In genomic region chr11:370087-370941, GRCh38 we compare ENCODE assay signal across 8 cellular contexts. TPM values are rescaled to one million over a fixed set of nuclear protein-coding genes. Genes with fewer than 3 reads are reported as not detected.
DNase-seq lines count a peak whose midpoint lies in the region; ATAC-seq, FAIRE-seq and TF ChIP-seq lines count a peak whose summit lies in the region.
"Had no signal": no experiment of that assay in that cellular context is flagged by ENCODE, and none has a peak within 500 bp of the region (broad histone marks: within the 10 kb centered on the region; RNA-seq: fewer than 3 reads in every experiment).

No MANE protein-coding gene starts in this region.

- no peak for TF ChIP-seq RAD21 in H1 (IDR thresholded peaks at IDR 0.05 in 1 of 2, conservative IDR thresholded peaks at IDR 0.05 in 1 of 2; ENCODE audit: low read depth in 2 of 2, low read length in 2 of 2)
- no peak for TF ChIP-seq RAD21 in neural cell (conservative IDR thresholded peaks at IDR 0.05)

- H3K4me2 ChIP-seq in DND-41 (ENCODE audit: insufficient read depth, low read length): no peak overlapping the region
- peak overlapping the region; percentile 79 to 85 for H3K4me2 ChIP-seq in H1 (ENCODE audit: insufficient read depth in 1 of 2, low read depth in 2 of 2, low read length in 2 of 2)
- H3K4me2 ChIP-seq in neural cell (ENCODE audit: low read length): peak overlapping the region; percentile 99

- no peak overlapping the region for H3K18ac ChIP-seq in H1 (ENCODE audit: extremely low read depth, low read length)

- ATAC-seq in DND-41 (ENCODE audit: insufficient read depth, low read depth): 0 out of 3 replicates have a peak, but pooled peaks have one; percentile 23
- no peak for ATAC-seq in GM19023 (IDR thresholded peaks at IDR 0.05; ENCODE audit: unreplicated experiment)

- H3K9ac ChIP-seq in DND-41 (ENCODE audit: low read depth, low read length): no peak overlapping the region
- peak overlapping the region; percentile 35 to 65 (median 60) for H3K9ac ChIP-seq in H1 (replicated peaks in 1 of 4; ENCODE audit: extremely low read depth in 1 of 4, low read depth in 3 of 4, low read length in 3 of 4)
- peak overlapping the region; percentile 95 for H3K9ac ChIP-seq in neural cell (ENCODE audit: low read length)

- no peak for TF ChIP-seq EP300 in H1 (IDR thresholded peaks at IDR 0.05; ENCODE audit: borderline replicate concordance in 1 of 2, low read depth in 2 of 2, low read length in 2 of 2)
- no peak for TF ChIP-seq EP300 in neural cell (conservative IDR thresholded peaks at IDR 0.05; ENCODE audit: poor library complexity, severe bottlenecking)

- H4K8ac ChIP-seq in H1 (ENCODE audit: extremely low read depth, insufficient read depth, low read length): peak overlapping the region; percentile 83

- no peaks in the 10 kb centered on the region for H3K9me2 ChIP-seq in neural cell (ENCODE audit: insufficient read depth, low read length)

- H3K4me3 ChIP-seq in DND-41 (ENCODE audit: low read depth in 1 of 2, low read length in 2 of 2) (no peak overlapping the region), MG63 (peak overlapping the region; percentile 53), H1 (ENCODE audit: extremely low read depth in 1 of 4, insufficient read depth in 2 of 4, low read depth in 3 of 4, low read length in 4 of 4) (peak overlapping the region; percentile 70 to 78 (median 74)), neural cell (ENCODE audit: low read length) (peak overlapping the region; percentile 90)
- H3K4me3 ChIP-seq: GM12878 had no signal

- TF ChIP-seq CTCF in DND-41 (IDR thresholded peaks at IDR 0.05; ENCODE audit: borderline replicate concordance, extremely low read depth, low read length, poor library complexity, severe bottlenecking) (no peak), H1 (IDR thresholded peaks at IDR 0.05; ENCODE audit: control extremely low read depth in 1 of 3, insufficient read depth in 1 of 3, low read depth in 1 of 3, low read length in 3 of 3) (peak in 1 of 3 experiments; percentile 6; a peak in 1 of 4 replicates), neural cell (IDR thresholded peaks at IDR 0.05; ENCODE audit: poor library complexity, severe bottlenecking) (no peak)

- H3K9me3 ChIP-seq in DND-41 (ENCODE audit: insufficient read depth, low read length, severe bottlenecking): no peaks in the 10 kb centered on the region
- H3K9me3 ChIP-seq in MG63: no peaks in the 10 kb centered on the region
- H3K9me3 ChIP-seq in H1 (ENCODE audit: insufficient read depth in 2 of 2, low read depth in 1 of 2, low read length in 1 of 2): no peaks in the 10 kb centered on the region
- H3K9me3 ChIP-seq in neural cell (ENCODE audit: low read length): no peaks in the 10 kb centered on the region

- no peaks in the 10 kb centered on the region for H3F3A ChIP-seq in neural cell (ENCODE audit: insufficient read depth, low read length, poor library complexity, severe bottlenecking)

- H3K27ac ChIP-seq in DND-41 (ENCODE audit: low read length) (no peak overlapping the region), H1 (ENCODE audit: low read depth, low read length) (peak overlapping the region; percentile 45), neural cell (ENCODE audit: low read length) (peak overlapping the region; percentile 87)

- H3K79me2 ChIP-seq in DND-41 (ENCODE audit: insufficient read depth, low read length) (no peaks in the 10 kb centered on the region), H1 (ENCODE audit: control insufficient read depth in 1 of 2, insufficient read depth in 2 of 2, low read length in 2 of 2) (peaks cover 0 to 15% of the 10 kb centered on the region in 2 experiments; a peak in 1 of 4 replicates), neural cell (replicated peaks; ENCODE audit: insufficient read depth, low read length) (peaks cover 16% of the 10 kb centered on the region)

- no peak overlapping the region for H2BK20ac ChIP-seq in H1 (ENCODE audit: low read length)

- no peaks in the 10 kb centered on the region for H3K36me3 ChIP-seq in DND-41 (ENCODE audit: insufficient read depth, low read length)
- peaks cover 15% of the 10 kb centered on the region for H3K36me3 ChIP-seq in MG63
- H3K36me3 ChIP-seq in H1 (ENCODE audit: control insufficient read depth in 2 of 4, insufficient read depth in 4 of 4, low read length in 3 of 4): peaks cover 11 to 22% (median 15%) of the 10 kb centered on the region in 4 experiments; a peak in 7 of 8 replicates
- H3K36me3 ChIP-seq in neural cell (ENCODE audit: insufficient read depth, low read length): peaks cover 1% of the 10 kb centered on the region

- CTCF ChIA-PET in H1 (lab: Charles Lee; ENCODE audit: partially characterized antibody): interaction anchor here (0.6 to 13.4 kb wide), 10 partner anchors 15 to 152 kb away, joined by 3 to 212 read pairs (median 4); partner anchors contain the start of genes ANO9 and PTDSS2

- POLR2A ChIA-PET in H1 (lab: Charles Lee; ENCODE audit: partially characterized antibody): interaction anchor here (0.6 to 3.4 kb wide), 14 partner anchors 9 to 198 kb away, joined by 3 to 19 read pairs (median 6); partner anchors contain the start of gene PTDSS2

- DNase-seq in DND-41 (no peak), MG63 (no peak), H1 (ENCODE audit: low read depth in 1 of 2, low spot score in 2 of 2) (peak in 1 of 2 experiments; percentile 80), A172 (ENCODE audit: low spot score) (no peak), GM19240 (ENCODE audit: insufficient read length, low spot score) (no peak)

- no peak overlapping the region for H2AK5ac ChIP-seq in H1 (ENCODE audit: low read depth, low read length)

- H3K4me1 ChIP-seq in DND-41 (ENCODE audit: insufficient read depth, low read length) (no peaks in the 10 kb centered on the region), H1 (replicated peaks in 1 of 4; ENCODE audit: control insufficient read depth in 3 of 4, insufficient read depth in 4 of 4, low read length in 3 of 4) (peaks cover 0 to 10% (median 5%) of the 10 kb centered on the region in 4 experiments; a peak in 6 of 7 replicates)

- FAIRE-seq in H1 (lab: Jason Lieb, UNC): no peak
- FAIRE-seq: GM12878 had no signal

- no peak; a peak in 1 of 3 replicates for TF ChIP-seq POLR2A in H1 (IDR thresholded peaks at IDR 0.05; ENCODE audit: control extremely low read depth in 1 of 2, low read depth in 2 of 2, low read length in 2 of 2)

- H3K14ac ChIP-seq in H1 (ENCODE audit: insufficient read length): no peak overlapping the region

- peak overlapping the region; percentile 15; the same call in 1 of the 2 replicates for H2BK5ac ChIP-seq in H1 (ENCODE audit: low read depth, low read length)

- H3K4ac ChIP-seq in H1 (replicated peaks; ENCODE audit: insufficient read length, low read depth, low read length): peak overlapping the region; percentile 78

- H2BK120ac ChIP-seq in H1 (replicated peaks; ENCODE audit: low read depth, low read length): no peak overlapping the region

- no peak overlapping the region for H3K23ac ChIP-seq in H1 (ENCODE audit: insufficient read length)

- H2BK15ac ChIP-seq in H1 (ENCODE audit: low read length): peak overlapping the region; percentile 46; the same call in 1 of the 2 replicates

- H3K27me3 ChIP-seq in DND-41 (ENCODE audit: insufficient read depth, low read length, poor library complexity) (no peaks in the 10 kb centered on the region), MG63 (0 out of 2 replicates have a peak, but pooled peaks cover 4% of the 10 kb centered on the region), H1 (replicated peaks in 1 of 4; ENCODE audit: control insufficient read depth in 3 of 4, extremely low read depth in 1 of 4, insufficient read depth in 3 of 4, low read length in 3 of 4) (no peaks in the 10 kb centered on the region), neural cell (ENCODE audit: insufficient read depth, low read depth, low read length) (no peaks in the 10 kb centered on the region)

- H2BK12ac ChIP-seq in H1 (ENCODE audit: low read depth, low read length): no peak overlapping the region

- no peaks in the 10 kb centered on the region for H4K20me1 ChIP-seq in DND-41 (ENCODE audit: insufficient read depth, low read length)
- H4K20me1 ChIP-seq in H1 (replicated peaks in 1 of 2; ENCODE audit: control insufficient read depth in 1 of 2, insufficient read depth in 2 of 2, low read length in 2 of 2): peaks cover 0 to 2% of the 10 kb centered on the region in 2 experiments
- no peaks in the 10 kb centered on the region for H4K20me1 ChIP-seq in neural cell (ENCODE audit: insufficient read depth)

- H4K91ac ChIP-seq in H1 (replicated peaks; ENCODE audit: insufficient read length, low read length): no peak overlapping the region

- H3K56ac ChIP-seq in H1 (replicated peaks; ENCODE audit: insufficient read length, low read depth, low read length): no peak overlapping the region

- 27% methylated on average over 19 of the region's 40 CpGs; no CpG with 5 or more reads in 1 of the 2 experiments for WGBS in H1 (ENCODE audit: extremely low coverage in 1 of 2, insufficient coverage in 1 of 2, insufficient read length in 1 of 2, insufficient replicate concordance in 2 of 2, low coverage in 1 of 2, low lambda C conversion rate in 2 of 2, missing lambda C conversion rate in 1 of 2), 2 experiments

- H4K5ac ChIP-seq in H1 (ENCODE audit: insufficient read length, low read depth, low read length): peak overlapping the region; percentile 56

- H3K23me2 ChIP-seq in H1 (ENCODE audit: low read depth, low read length): peaks cover 3% of the 10 kb centered on the region; the same call in 1 of the 2 replicates

- H2AFZ ChIP-seq in DND-41 (ENCODE audit: low read depth, low read length) (no peak overlapping the region), H1 (ENCODE audit: low read length) (no peak overlapping the region), neural cell (ENCODE audit: low read depth, low read length) (no peak overlapping the region)

- peaks cover 7% of the 10 kb centered on the region for H3K79me1 ChIP-seq in H1 (ENCODE audit: low read depth, low read length)

RNA-seq across cellular contexts. Expression of gene B4GALNT4, which starts 1.0 kb away (rescaled TPM):
- 27.5 and 49.8 TPM in 2 replicates for total RNA-seq in MG63 (2014; rRNA removed; shearing (Covaris generic); ENCODE audit: low replicate concordance)
- 76.3 and 89.0 TPM in 2 replicates for total RNA-seq in H1 (2021; fragmentation: NEBNext Ultra II Directional; extraction: Animal tissue kit (Norgen Biotek cat#: 25700))
- 40.9 and 69.4 TPM in 2 replicates for polyA plus RNA-seq in H1 (2011; rRNA removed)
- 62.2 TPM for polyA plus RNA-seq in H1 (2011; cell fraction: cytosol; rRNA removed)
- polyA plus RNA-seq in H1 (2011; cell fraction: nucleus; rRNA removed): 329 TPM
- 55.4 to 118 TPM (median 90.1 TPM) in 4 replicates for polyA plus RNA-seq in H1 (2012, experiment 1 of 2)
- 69.9 TPM for polyA plus RNA-seq in H1 (2012, experiment 2 of 2)
- polyA plus RNA-seq in H1 (2013, experiment 1 of 2): 55.2 TPM
- 48.0 TPM for polyA plus RNA-seq in H1 (2013, experiment 2 of 2)
- 6.4 and 7.0 TPM in 2 replicates for polyA minus RNA-seq in H1 (2011; rRNA and poly(A)+ RNA removed)
- 19.7 TPM for polyA minus RNA-seq in H1 (2011; cell fraction: cytosol; rRNA and poly(A)+ RNA removed)
- 37.0 TPM for polyA minus RNA-seq in H1 (2011; cell fraction: nucleus; rRNA and poly(A)+ RNA removed)
- 440 and 478 TPM in 2 replicates for polyA plus RNA-seq in neural cell
- 139 and 140 TPM in 2 replicates for polyA minus RNA-seq in neural cell
- 27.9 and 40.8 TPM in 2 replicates for total RNA-seq in A172 (2014; rRNA removed; shearing (Covaris generic))

RNA-seq across cellular contexts. Expression of gene PKP3, which starts 23.7 kb away (rescaled TPM):
- total RNA-seq in MG63 (2014; rRNA removed; shearing (Covaris generic); ENCODE audit: low replicate concordance): 7.6 and 24.1 TPM in 2 replicates
- 28.5 and 28.7 TPM in 2 replicates for total RNA-seq in H1 (2021; fragmentation: NEBNext Ultra II Directional; extraction: Animal tissue kit (Norgen Biotek cat#: 25700))
- polyA plus RNA-seq in H1 (2011; rRNA removed) (16.7 and 28.0 TPM in 2 replicates), neural cell (not detected in 2 replicates)
- 25.0 TPM for polyA plus RNA-seq in H1 (2011; cell fraction: cytosol; rRNA removed)
- 35.4 TPM for polyA plus RNA-seq in H1 (2011; cell fraction: nucleus; rRNA removed)
- 10.9 to 22.0 TPM (median 18.8 TPM) in 4 replicates for polyA plus RNA-seq in H1 (2012, experiment 1 of 2)
- polyA plus RNA-seq in H1 (2012, experiment 2 of 2): 14.5 TPM
- polyA plus RNA-seq in H1 (2013, experiment 1 of 2): 11.0 TPM
- 12.3 TPM for polyA plus RNA-seq in H1 (2013, experiment 2 of 2)
- polyA minus RNA-seq in H1 (2011; rRNA and poly(A)+ RNA removed): 11.3 and 13.9 TPM in 2 replicates
- 33.5 TPM for polyA minus RNA-seq in H1 (2011; cell fraction: cytosol; rRNA and poly(A)+ RNA removed)
- 11.1 TPM for polyA minus RNA-seq in H1 (2011; cell fraction: nucleus; rRNA and poly(A)+ RNA removed)
- not detected in 2 replicates for polyA minus RNA-seq in neural cell
- 39.8 and 44.0 TPM in 2 replicates for total RNA-seq in A172 (2014; rRNA removed; shearing (Covaris generic))

RNA-seq across cellular contexts. Expression of gene SIGIRR, which starts 44.5 kb away (rescaled TPM):
- 28.8 and 89.5 TPM in 2 replicates for total RNA-seq in MG63 (2014; rRNA removed; shearing (Covaris generic); ENCODE audit: low replicate concordance)
- total RNA-seq in H1 (2021; fragmentation: NEBNext Ultra II Directional; extraction: Animal tissue kit (Norgen Biotek cat#: 25700)): 66.3 and 68.9 TPM in 2 replicates
- polyA plus RNA-seq in H1 (2011; rRNA removed): 55.2 and 94.2 TPM in 2 replicates
- polyA plus RNA-seq in H1 (2011; cell fraction: cytosol; rRNA removed): 57.0 TPM
- polyA plus RNA-seq in H1 (2011; cell fraction: nucleus; rRNA removed): 133 TPM
- polyA plus RNA-seq in H1 (2012, experiment 1 of 2): 35.4 to 56.4 TPM (median 48.3 TPM) in 4 replicates
- polyA plus RNA-seq in H1 (2012, experiment 2 of 2): 55.4 TPM
- 51.9 TPM for polyA plus RNA-seq in H1 (2013, experiment 1 of 2)
- polyA plus RNA-seq in H1 (2013, experiment 2 of 2): 52.5 TPM
- polyA minus RNA-seq in H1 (2011; rRNA and poly(A)+ RNA removed): 13.0 and 16.6 TPM in 2 replicates
- polyA minus RNA-seq in H1 (2011; cell fraction: cytosol; rRNA and poly(A)+ RNA removed): 26.2 TPM
- polyA minus RNA-seq in H1 (2011; cell fraction: nucleus; rRNA and poly(A)+ RNA removed): 24.8 TPM
- 1.6 and 5.6 TPM in 2 replicates for polyA plus RNA-seq in neural cell
- 0.97 TPM in 1 of 2 replicates, not detected in the other for polyA minus RNA-seq in neural cell
- total RNA-seq in A172 (2014; rRNA removed; shearing (Covaris generic)): 3.8 and 3.9 TPM in 2 replicates

RNA-seq across cellular contexts. Expression of gene IFITM3, which starts 49.7 kb away (rescaled TPM):
- total RNA-seq in MG63 (2014; rRNA removed; shearing (Covaris generic); ENCODE audit: low replicate concordance): 62.7 and 85.0 TPM in 2 replicates
- total RNA-seq in H1 (2021; fragmentation: NEBNext Ultra II Directional; extraction: Animal tissue kit (Norgen Biotek cat#: 25700)): 230 and 238 TPM in 2 replicates
- polyA plus RNA-seq in H1 (2011; rRNA removed) (666 and 779 TPM in 2 replicates), neural cell (not detected in 2 replicates)
- 365 TPM for polyA plus RNA-seq in H1 (2011; cell fraction: cytosol; rRNA removed)
- polyA plus RNA-seq in H1 (2011; cell fraction: nucleus; rRNA removed): 320 TPM
- 512 to 625 TPM (median 570 TPM) in 4 replicates for polyA plus RNA-seq in H1 (2012, experiment 1 of 2)
- polyA plus RNA-seq in H1 (2012, experiment 2 of 2): 529 TPM
- polyA plus RNA-seq in H1 (2013, experiment 1 of 2): 497 TPM
- polyA plus RNA-seq in H1 (2013, experiment 2 of 2): 568 TPM
- 133 and 217 TPM in 2 replicates for polyA minus RNA-seq in H1 (2011; rRNA and poly(A)+ RNA removed)
- polyA minus RNA-seq in H1 (2011; cell fraction: cytosol; rRNA and poly(A)+ RNA removed): 219 TPM
- 99.5 TPM for polyA minus RNA-seq in H1 (2011; cell fraction: nucleus; rRNA and poly(A)+ RNA removed)
- polyA minus RNA-seq in neural cell: not detected in 2 replicates
- 63.1 and 73.6 TPM in 2 replicates for total RNA-seq in A172 (2014; rRNA removed; shearing (Covaris generic))

RNA-seq across cellular contexts. Expression of gene IFITM1, which starts 56.5 kb away (rescaled TPM):
- total RNA-seq in MG63 (2014; rRNA removed; shearing (Covaris generic); ENCODE audit: low replicate concordance): 26.5 and 62.6 TPM in 2 replicates
- 394 and 417 TPM in 2 replicates for total RNA-seq in H1 (2021; fragmentation: NEBNext Ultra II Directional; extraction: Animal tissue kit (Norgen Biotek cat#: 25700))
- polyA plus RNA-seq in H1 (2011; rRNA removed): 1,464 and 1,887 TPM in 2 replicates
- 1,079 TPM for polyA plus RNA-seq in H1 (2011; cell fraction: cytosol; rRNA removed)
- polyA plus RNA-seq in H1 (2011; cell fraction: nucleus; rRNA removed): 974 TPM
- 247 to 559 TPM (median 446 TPM) in 4 replicates for polyA plus RNA-seq in H1 (2012, experiment 1 of 2)
- 534 TPM for polyA plus RNA-seq in H1 (2012, experiment 2 of 2)
- 788 TPM for polyA plus RNA-seq in H1 (2013, experiment 1 of 2)
- polyA plus RNA-seq in H1 (2013, experiment 2 of 2): 902 TPM
- polyA minus RNA-seq in H1 (2011; rRNA and poly(A)+ RNA removed): 336 and 605 TPM in 2 replicates
- polyA minus RNA-seq in H1 (2011; cell fraction: cytosol; rRNA and poly(A)+ RNA removed): 285 TPM
- polyA minus RNA-seq in H1 (2011; cell fraction: nucleus; rRNA and poly(A)+ RNA removed): 204 TPM
- 0.35 TPM in 1 of 2 replicates, not detected in the other for polyA plus RNA-seq in neural cell
- not detected in 2 replicates for polyA minus RNA-seq in neural cell
- 3.1 and 4.5 TPM in 2 replicates for total RNA-seq in A172 (2014; rRNA removed; shearing (Covaris generic))

Comparison
In these comparisons a context has a peak if more than half of its experiments do, and no peak if none do; other contexts are left out.
1. H3K4me3 ChIP-seq: peak in MG63 (single experiment), H1 (4 of 4) and neural cell (single experiment); none in DND-41 (0 of 2).